In the genomic region with DNA sequence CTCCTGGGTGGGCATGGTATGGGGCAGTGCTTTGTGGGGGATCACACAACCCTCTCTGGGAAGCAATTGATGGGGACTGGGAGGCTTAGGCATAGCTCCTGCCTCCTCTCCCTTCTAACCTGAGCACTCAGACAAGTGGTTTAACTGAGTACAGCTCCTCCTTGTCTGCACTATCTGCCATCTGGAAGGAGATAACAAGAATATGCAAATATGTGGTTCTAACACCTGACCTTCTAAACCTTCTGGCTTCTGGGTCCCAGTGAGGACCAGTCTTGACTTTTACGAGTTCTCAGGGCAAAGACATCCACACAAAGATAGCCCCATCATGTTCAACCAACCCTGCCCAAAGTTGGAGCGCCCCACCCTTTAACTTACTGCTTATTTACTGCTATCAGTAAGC, we compare ENCODE assay signal across 21 cellular contexts.
"Had no signal": no experiment of that assay in that cellular context is flagged by ENCODE, and none has a peak within 500 bp of the region (broad histone marks: within the 10 kb centered on the region; RNA-seq: fewer than 3 reads in every experiment).

No MANE protein-coding gene starts in this region.

- H3K27ac ChIP-seq: KMS-11, SJSA1, SK-N-MC had no signal

- H3K9me3 ChIP-seq: SJSA1 had no signal

- ATAC-seq: HepG2, K562 had no signal

- H3K36me3 Mint-ChIP-seq: IgD-negative memory B cell had no signal

- H3K4me1 ChIP-seq: SJSA1 had no signal

- H3K4me2 ChIP-seq: KMS-11 had no signal

- H3K27me3 ChIP-seq: SJSA1 had no signal

- H3K36me3 ChIP-seq: SJSA1 had no signal

- H3K4me3 ChIP-seq: K562, SJSA1, SK-N-MC had no signal

- H3K27me3 Mint-ChIP-seq: IgD-negative memory B cell had no signal

- DNase-seq: NCI-H1048, NCI-H1105, NCI-H1417, NCI-H1436 treated with DMSO at 0.1 percent for 48 hours, NCI-H1694, NCI-H187 treated with DMSO at 0.1 percent for 48 hours, NCI-H2029 treated with DMSO at 0.1 percent for 48 hours, NCI-H2171 treated with DMSO at 0.1 percent for 48 hours, NCI-H345, NCI-H446 treated with DMSO at 0.1 percent for 48 hours, NCI-H510A treated with DMSO at 0.1 percent for 48 hours, NCI-H526, Right ventricle myocardium superior, RPMI8226, SIG-M5 had no signal

- H3K27ac Mint-ChIP-seq: IgD-negative memory B cell had no signal

- H3K4me3 Mint-ChIP-seq: IgD-negative memory B cell had no signal

- H3K9ac ChIP-seq: KMS-11 had no signal
